ENCODE assay signal across 1 cellular context in the genomic region with DNA sequence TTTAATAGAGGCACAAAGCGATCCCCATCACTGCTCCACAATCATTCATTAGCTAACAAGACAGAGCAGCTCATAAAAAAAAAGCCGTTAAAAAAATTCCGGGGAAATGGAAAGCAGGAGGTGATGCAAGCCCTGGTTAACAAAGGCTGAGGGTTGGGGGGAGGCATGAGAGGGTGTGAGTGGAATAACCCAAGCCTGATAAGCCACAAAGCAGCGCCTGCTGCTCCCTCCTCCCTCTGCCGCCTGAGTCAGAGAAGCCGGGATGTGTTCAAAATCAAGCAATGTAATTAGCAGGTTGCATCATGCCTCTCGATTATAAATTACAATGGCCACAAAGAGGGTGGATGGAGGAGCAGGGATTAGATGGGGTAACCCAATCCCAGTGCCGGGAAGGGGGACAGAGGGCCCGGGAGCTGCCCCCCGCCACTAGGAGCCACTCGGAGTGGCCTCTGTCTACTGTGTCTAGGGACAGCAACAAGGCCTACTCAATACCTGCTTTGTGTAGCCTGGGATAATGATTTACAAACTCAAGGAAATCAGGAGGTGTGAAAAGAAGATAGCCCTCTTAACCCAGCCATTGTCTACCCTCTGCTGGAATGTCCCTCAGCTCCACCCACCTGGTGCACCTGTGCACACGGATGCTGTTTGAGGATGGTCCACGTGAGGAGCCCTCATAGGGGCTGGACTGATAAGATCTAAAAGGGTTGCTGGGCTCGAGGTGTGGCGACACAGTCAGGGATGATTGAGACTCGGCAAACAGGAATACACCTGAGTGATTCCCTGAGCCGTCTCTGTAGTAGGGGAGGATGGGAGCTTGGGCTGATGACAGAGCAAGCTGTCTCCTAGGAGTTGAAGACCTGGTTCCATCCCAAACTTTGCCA.
TF ChIP-seq lines count a peak whose summit lies in the region.

No MANE protein-coding gene starts in this region.

TF ChIP-seq in HepG2, 621 proteins besides CTCF, POLR2A, EP300 and RAD21 (continued from another document and continues in another):
- TF ChIP-seq, protein P1, sequence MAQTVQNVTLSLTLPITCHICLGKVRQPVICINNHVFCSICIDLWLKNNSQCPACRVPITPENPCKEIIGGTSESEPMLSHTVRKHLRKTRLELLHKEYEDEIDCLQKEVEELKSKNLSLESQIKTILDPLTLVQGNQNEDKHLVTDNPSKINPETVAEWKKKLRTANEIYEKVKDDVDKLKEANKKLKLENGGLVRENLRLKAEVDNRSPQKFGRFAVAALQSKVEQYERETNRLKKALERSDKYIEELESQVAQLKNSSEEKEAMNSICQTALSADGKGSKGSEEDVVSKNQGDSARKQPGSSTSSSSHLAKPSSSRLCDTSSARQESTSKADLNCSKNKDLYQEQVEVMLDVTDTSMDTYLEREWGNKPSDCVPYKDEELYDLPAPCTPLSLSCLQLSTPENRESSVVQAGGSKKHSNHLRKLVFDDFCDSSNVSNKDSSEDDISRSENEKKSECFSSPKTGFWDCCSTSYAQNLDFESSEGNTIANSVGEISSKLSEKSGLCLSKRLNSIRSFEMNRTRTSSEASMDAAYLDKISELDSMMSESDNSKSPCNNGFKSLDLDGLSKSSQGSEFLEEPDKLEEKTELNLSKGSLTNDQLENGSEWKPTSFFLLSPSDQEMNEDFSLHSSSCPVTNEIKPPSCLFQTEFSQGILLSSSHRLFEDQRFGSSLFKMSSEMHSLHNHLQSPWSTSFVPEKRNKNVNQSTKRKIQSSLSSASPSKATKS (CRISPR knock-in tag; IDR thresholded peaks at IDR 0.05): peak; percentile 69; the same call in 1 of the 2 replicates
- no peak for TF ChIP-seq ZNF674 (CRISPR knock-in tag; IDR thresholded peaks at IDR 0.05; ENCODE audit: low read depth)
- TF ChIP-seq ZNF468 (CRISPR knock-in tag; IDR thresholded peaks at IDR 0.05): no peak
- no peak; the same call in none of the 2 replicates for TF ChIP-seq ZNF605 (CRISPR knock-in tag; IDR thresholded peaks at IDR 0.05)
- TF ChIP-seq, protein P2, sequence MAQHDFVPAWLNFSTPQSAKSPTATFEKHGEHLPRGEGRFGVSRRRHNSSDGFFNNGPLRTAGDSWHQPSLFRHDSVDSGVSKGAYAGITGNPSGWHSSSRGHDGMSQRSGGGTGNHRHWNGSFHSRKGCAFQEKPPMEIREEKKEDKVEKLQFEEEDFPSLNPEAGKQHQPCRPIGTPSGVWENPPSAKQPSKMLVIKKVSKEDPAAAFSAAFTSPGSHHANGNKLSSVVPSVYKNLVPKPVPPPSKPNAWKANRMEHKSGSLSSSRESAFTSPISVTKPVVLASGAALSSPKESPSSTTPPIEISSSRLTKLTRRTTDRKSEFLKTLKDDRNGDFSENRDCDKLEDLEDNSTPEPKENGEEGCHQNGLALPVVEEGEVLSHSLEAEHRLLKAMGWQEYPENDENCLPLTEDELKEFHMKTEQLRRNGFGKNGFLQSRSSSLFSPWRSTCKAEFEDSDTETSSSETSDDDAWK (CRISPR knock-in tag; IDR thresholded peaks at IDR 0.05): no peak
- TF ChIP-seq ZNF746 (CRISPR knock-in tag; IDR thresholded peaks at IDR 0.05): peak; percentile 91
- no peak for TF ChIP-seq ZSCAN29 (CRISPR knock-in tag; conservative IDR thresholded peaks at IDR 0.05)
- no peak for TF ChIP-seq ZKSCAN8 (CRISPR knock-in tag; IDR thresholded peaks at IDR 0.05; ENCODE audit: borderline replicate concordance)
- TF ChIP-seq, protein P3, sequence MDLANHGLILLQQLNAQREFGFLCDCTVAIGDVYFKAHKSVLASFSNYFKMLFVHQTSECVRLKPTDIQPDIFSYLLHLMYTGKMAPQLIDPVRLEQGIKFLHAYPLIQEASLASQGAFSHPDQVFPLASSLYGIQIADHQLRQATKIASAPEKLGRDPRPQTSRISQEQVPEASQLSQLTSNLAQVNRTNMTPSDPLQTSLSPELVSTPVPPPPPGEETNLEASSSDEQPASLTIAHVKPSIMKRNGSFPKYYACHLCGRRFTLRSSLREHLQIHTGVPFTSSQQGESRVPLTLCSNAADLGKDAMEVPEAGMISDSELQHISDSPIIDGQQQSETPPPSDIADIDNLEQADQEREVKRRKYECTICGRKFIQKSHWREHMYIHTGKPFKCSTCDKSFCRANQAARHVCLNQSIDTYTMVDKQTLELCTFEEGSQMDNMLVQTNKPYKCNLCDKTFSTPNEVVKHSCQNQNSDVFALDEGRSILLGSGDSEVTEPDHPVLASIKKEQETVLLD (CRISPR knock-in tag; IDR thresholded peaks at IDR 0.05; ENCODE audit: low read depth): no peak
- TF ChIP-seq TAF1 (CRISPR knock-in tag; IDR thresholded peaks at IDR 0.05): no peak
- no peak; the same call in 1 of the 2 replicates for TF ChIP-seq PPARG (CRISPR knock-in tag; conservative IDR thresholded peaks at IDR 0.05)
- TF ChIP-seq TARDBP (CRISPR knock-in tag; IDR thresholded peaks at IDR 0.05): peak; percentile 93; the same call in 1 of the 2 replicates
- peak; percentile 86 for TF ChIP-seq FOXO1 (CRISPR knock-in tag; IDR thresholded peaks at IDR 0.05)
- TF ChIP-seq, protein P4, sequence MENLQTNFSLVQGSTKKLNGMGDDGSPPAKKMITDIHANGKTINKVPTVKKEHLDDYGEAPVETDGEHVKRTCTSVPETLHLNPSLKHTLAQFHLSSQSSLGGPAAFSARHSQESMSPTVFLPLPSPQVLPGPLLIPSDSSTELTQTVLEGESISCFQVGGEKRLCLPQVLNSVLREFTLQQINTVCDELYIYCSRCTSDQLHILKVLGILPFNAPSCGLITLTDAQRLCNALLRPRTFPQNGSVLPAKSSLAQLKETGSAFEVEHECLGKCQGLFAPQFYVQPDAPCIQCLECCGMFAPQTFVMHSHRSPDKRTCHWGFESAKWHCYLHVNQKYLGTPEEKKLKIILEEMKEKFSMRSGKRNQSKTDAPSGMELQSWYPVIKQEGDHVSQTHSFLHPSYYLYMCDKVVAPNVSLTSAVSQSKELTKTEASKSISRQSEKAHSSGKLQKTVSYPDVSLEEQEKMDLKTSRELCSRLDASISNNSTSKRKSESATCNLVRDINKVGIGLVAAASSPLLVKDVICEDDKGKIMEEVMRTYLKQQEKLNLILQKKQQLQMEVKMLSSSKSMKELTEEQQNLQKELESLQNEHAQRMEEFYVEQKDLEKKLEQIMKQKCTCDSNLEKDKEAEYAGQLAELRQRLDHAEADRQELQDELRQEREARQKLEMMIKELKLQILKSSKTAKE (CRISPR knock-in tag; IDR thresholded peaks at IDR 0.05; ENCODE audit: borderline replicate concordance): peak; percentile 87
- peak; percentile 93 for TF ChIP-seq ZNF263 (CRISPR knock-in tag; IDR thresholded peaks at IDR 0.05)
- peak; percentile 73 for TF ChIP-seq POLR2G (IDR thresholded peaks at IDR 0.05; ENCODE audit: low read depth, low read length)
- 0 out of 2 replicates have a peak, but pooled peaks have one; percentile 15 for TF ChIP-seq ZNF160 (CRISPR knock-in tag; IDR thresholded peaks at IDR 0.05)
- TF ChIP-seq HMGA1 (CRISPR knock-in tag; conservative IDR thresholded peaks at IDR 0.05): no peak
- TF ChIP-seq, protein P5, sequence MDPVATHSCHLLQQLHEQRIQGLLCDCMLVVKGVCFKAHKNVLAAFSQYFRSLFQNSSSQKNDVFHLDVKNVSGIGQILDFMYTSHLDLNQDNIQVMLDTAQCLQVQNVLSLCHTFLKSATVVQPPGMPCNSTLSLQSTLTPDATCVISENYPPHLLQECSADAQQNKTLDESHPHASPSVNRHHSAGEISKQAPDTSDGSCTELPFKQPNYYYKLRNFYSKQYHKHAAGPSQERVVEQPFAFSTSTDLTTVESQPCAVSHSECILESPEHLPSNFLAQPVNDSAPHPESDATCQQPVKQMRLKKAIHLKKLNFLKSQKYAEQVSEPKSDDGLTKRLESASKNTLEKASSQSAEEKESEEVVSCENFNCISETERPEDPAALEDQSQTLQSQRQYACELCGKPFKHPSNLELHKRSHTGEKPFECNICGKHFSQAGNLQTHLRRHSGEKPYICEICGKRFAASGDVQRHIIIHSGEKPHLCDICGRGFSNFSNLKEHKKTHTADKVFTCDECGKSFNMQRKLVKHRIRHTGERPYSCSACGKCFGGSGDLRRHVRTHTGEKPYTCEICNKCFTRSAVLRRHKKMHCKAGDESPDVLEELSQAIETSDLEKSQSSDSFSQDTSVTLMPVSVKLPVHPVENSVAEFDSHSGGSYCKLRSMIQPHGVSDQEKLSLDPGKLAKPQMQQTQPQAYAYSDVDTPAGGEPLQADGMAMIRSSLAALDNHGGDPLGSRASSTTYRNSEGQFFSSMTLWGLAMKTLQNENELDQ (CRISPR knock-in tag; IDR thresholded peaks at IDR 0.05; ENCODE audit: borderline replicate concordance): no peak
- TF ChIP-seq HDAC2 (CRISPR knock-in tag; IDR thresholded peaks at IDR 0.05): peak; percentile 99
- TF ChIP-seq, protein P6, sequence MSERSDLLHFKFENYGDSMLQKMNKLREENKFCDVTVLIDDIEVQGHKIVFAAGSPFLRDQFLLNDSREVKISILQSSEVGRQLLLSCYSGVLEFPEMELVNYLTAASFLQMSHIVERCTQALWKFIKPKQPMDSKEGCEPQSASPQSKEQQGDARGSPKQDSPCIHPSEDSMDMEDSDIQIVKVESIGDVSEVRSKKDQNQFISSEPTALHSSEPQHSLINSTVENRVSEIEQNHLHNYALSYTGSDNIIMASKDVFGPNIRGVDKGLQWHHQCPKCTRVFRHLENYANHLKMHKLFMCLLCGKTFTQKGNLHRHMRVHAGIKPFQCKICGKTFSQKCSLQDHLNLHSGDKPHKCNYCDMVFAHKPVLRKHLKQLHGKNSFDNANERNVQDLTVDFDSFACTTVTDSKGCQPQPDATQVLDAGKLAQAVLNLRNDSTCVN (CRISPR knock-in tag; IDR thresholded peaks at IDR 0.05; ENCODE audit: borderline replicate concordance): peak; percentile 46; the same call in 1 of the 2 replicates
- TF ChIP-seq, protein P7, sequence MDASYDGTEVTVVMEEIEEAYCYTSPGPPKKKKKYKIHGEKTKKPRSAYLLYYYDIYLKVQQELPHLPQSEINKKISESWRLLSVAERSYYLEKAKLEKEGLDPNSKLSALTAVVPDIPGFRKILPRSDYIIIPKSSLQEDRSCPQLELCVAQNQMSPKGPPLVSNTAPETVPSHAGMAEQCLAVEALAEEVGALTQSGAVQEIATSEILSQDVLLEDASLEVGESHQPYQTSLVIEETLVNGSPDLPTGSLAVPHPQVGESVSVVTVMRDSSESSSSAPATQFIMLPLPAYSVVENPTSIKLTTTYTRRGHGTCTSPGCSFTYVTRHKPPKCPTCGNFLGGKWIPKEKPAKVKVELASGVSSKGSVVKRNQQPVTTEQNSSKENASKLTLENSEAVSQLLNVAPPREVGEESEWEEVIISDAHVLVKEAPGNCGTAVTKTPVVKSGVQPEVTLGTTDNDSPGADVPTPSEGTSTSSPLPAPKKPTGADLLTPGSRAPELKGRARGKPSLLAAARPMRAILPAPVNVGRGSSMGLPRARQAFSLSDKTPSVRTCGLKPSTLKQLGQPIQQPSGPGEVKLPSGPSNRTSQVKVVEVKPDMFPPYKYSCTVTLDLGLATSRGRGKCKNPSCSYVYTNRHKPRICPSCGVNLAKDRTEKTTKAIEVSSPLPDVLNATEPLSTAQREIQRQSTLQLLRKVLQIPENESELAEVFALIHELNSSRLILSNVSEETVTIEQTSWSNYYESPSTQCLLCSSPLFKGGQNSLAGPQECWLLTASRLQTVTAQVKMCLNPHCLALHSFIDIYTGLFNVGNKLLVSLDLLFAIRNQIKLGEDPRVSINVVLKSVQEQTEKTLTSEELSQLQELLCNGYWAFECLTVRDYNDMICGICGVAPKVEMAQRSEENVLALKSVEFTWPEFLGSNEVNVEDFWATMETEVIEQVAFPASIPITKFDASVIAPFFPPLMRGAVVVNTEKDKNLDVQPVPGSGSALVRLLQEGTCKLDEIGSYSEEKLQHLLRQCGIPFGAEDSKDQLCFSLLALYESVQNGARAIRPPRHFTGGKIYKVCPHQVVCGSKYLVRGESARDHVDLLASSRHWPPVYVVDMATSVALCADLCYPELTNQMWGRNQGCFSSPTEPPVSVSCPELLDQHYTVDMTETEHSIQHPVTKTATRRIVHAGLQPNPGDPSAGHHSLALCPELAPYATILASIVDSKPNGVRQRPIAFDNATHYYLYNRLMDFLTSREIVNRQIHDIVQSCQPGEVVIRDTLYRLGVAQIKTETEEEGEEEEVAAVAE (CRISPR knock-in tag; IDR thresholded peaks at IDR 0.05; ENCODE audit: borderline replicate concordance): peak; percentile 15; the same call in 1 of the 2 replicates
- no peak for TF ChIP-seq ZNF235 (CRISPR knock-in tag; IDR thresholded peaks at IDR 0.05; ENCODE audit: borderline replicate concordance)
- no peak for TF ChIP-seq GLI4 (CRISPR knock-in tag; IDR thresholded peaks at IDR 0.05; ENCODE audit: borderline replicate concordance)
- TF ChIP-seq, protein P8, sequence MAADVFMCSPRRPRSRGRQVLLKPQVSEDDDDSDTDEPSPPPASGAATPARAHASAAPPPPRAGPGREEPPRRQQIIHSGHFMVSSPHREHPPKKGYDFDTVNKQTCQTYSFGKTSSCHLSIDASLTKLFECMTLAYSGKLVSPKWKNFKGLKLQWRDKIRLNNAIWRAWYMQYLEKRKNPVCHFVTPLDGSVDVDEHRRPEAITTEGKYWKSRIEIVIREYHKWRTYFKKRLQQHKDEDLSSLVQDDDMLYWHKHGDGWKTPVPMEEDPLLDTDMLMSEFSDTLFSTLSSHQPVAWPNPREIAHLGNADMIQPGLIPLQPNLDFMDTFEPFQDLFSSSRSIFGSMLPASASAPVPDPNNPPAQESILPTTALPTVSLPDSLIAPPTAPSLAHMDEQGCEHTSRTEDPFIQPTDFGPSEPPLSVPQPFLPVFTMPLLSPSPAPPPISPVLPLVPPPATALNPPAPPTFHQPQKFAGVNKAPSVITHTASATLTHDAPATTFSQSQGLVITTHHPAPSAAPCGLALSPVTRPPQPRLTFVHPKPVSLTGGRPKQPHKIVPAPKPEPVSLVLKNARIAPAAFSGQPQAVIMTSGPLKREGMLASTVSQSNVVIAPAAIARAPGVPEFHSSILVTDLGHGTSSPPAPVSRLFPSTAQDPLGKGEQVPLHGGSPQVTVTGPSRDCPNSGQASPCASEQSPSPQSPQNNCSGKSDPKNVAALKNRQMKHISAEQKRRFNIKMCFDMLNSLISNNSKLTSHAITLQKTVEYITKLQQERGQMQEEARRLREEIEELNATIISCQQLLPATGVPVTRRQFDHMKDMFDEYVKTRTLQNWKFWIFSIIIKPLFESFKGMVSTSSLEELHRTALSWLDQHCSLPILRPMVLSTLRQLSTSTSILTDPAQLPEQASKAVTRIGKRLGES (CRISPR knock-in tag; IDR thresholded peaks at IDR 0.05; ENCODE audit: borderline replicate concordance): peak; percentile 75; the same call in 1 of the 2 replicates
- peak; percentile 58; the same call in 1 of the 2 replicates for TF ChIP-seq ZSCAN21 (CRISPR knock-in tag; IDR thresholded peaks at IDR 0.05; ENCODE audit: borderline replicate concordance)
- no peak for TF ChIP-seq KDM5A (IDR thresholded peaks at IDR 0.05; ENCODE audit: borderline replicate concordance, low read length)
